Comparison of ENCODE assay signal across 25 cellular contexts in the genomic region with DNA sequence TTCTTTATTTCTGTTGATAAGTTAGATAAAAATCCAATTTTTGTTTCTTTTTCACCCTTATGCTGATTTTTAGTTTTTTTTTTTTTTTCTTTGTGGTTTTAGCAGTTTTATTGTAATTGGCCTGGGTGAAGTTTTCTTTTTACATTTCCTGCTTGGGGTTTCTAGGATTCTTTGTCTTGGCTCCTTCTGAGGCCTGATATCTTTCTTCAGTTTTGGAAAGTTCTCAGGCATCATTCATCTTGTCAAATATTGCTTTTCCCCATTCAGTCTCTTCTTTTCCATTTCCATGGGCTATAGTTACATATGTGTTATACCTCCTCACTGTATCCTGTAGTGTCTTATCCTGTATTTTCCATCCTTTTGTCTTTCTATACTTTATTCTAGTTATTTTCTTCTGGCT.
"Had no signal": no experiment of that assay in that cellular context is flagged by ENCODE, and none has a peak within 500 bp of the region (broad histone marks: within the 10 kb centered on the region; RNA-seq: fewer than 3 reads in every experiment).

No MANE protein-coding gene starts in this region.

- H3K27ac ChIP-seq: brain microvascular endothelial cell, cardiac muscle cell, KMS-11, SK-N-MC had no signal

- ATAC-seq: activated CD4-positive, CD25-positive, alpha-beta regulatory T cell treated with anti-CD3 and anti-CD28 coated beads, Interleukin-2, amount 50 U/mL, for 24 hours; activated CD8-positive, alpha-beta T cell treated with anti-CD3 and anti-CD28 coated beads for 36 hours; Panc1; Right ventricle myocardium inferior had no signal

- H3K27me3 ChIP-seq: brain microvascular endothelial cell, cardiac muscle cell had no signal

- H3K4me3 ChIP-seq: cardiac muscle cell, SK-N-MC had no signal

- H3K36me3 ChIP-seq: brain microvascular endothelial cell, cardiac muscle cell had no signal

- DNase-seq: activated CD4-positive, alpha-beta T cell treated with anti-CD3 and anti-CD28 coated beads for 4 hours; activated CD8-positive, alpha-beta memory T cell treated with anti-CD3 and anti-CD28 coated beads, Interleukin-2, amount 50 U/mL, for 48 hours; activated CD8-positive, alpha-beta T cell treated with anti-CD3 and anti-CD28 coated beads for 36 hours; activated naive CD4-positive, alpha-beta T cell; activated T-cell treated with anti-CD3 and anti-CD28 coated beads, Interleukin-2, amount 50 U/mL, for 1 hour; aorta; brain microvascular endothelial cell; NCI-H1092; NCI-H1417 treated with DMSO at 0.1 percent for 48 hours; NCI-H1694; NCI-H2029; NCI-H2107; NCI-H345; NCI-H510A; NCI-H526 treated with DMSO at 0.1 percent for 48 hours; NCI-H82; OCI-M1; RPMI8226; SW 1271 had no signal
